ENCODE assay signal across 1 cellular context in the genomic region with DNA sequence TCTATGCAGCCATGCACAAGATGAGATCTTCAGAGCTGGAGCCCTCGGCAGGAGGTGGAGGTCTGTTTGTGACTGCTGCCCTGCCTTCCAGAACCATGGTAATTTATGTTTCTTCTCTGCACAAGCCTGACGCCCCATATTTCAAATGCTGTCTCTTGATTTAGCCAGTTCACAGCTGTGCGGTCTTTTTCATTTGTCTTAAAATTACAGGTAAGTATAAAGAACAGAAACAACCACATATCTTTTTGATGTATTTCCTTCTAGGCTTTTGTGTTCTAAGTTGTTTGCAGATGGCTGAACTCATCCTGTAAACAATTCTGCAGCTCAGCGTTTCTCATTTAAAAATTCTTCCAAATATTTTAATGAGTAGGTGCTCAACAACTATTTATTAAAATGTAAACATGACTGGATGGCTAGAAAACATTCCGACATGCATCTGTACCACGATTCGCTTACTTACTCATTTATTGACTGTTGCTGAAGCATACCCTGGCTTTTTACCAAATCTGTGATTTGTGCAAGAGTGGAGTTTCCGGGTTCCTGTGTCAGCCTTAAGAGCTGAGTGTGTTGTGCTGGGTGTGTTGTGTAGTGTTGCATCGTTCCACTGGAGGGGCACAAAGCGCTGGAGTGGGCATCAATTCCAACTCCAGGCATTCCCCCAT.
TF ChIP-seq lines count a peak whose summit lies in the region.

No MANE protein-coding gene starts in this region.

TF ChIP-seq in HepG2, 621 proteins besides CTCF, POLR2A, EP300 and RAD21 (continued from another document):
- TF ChIP-seq, protein P1, sequence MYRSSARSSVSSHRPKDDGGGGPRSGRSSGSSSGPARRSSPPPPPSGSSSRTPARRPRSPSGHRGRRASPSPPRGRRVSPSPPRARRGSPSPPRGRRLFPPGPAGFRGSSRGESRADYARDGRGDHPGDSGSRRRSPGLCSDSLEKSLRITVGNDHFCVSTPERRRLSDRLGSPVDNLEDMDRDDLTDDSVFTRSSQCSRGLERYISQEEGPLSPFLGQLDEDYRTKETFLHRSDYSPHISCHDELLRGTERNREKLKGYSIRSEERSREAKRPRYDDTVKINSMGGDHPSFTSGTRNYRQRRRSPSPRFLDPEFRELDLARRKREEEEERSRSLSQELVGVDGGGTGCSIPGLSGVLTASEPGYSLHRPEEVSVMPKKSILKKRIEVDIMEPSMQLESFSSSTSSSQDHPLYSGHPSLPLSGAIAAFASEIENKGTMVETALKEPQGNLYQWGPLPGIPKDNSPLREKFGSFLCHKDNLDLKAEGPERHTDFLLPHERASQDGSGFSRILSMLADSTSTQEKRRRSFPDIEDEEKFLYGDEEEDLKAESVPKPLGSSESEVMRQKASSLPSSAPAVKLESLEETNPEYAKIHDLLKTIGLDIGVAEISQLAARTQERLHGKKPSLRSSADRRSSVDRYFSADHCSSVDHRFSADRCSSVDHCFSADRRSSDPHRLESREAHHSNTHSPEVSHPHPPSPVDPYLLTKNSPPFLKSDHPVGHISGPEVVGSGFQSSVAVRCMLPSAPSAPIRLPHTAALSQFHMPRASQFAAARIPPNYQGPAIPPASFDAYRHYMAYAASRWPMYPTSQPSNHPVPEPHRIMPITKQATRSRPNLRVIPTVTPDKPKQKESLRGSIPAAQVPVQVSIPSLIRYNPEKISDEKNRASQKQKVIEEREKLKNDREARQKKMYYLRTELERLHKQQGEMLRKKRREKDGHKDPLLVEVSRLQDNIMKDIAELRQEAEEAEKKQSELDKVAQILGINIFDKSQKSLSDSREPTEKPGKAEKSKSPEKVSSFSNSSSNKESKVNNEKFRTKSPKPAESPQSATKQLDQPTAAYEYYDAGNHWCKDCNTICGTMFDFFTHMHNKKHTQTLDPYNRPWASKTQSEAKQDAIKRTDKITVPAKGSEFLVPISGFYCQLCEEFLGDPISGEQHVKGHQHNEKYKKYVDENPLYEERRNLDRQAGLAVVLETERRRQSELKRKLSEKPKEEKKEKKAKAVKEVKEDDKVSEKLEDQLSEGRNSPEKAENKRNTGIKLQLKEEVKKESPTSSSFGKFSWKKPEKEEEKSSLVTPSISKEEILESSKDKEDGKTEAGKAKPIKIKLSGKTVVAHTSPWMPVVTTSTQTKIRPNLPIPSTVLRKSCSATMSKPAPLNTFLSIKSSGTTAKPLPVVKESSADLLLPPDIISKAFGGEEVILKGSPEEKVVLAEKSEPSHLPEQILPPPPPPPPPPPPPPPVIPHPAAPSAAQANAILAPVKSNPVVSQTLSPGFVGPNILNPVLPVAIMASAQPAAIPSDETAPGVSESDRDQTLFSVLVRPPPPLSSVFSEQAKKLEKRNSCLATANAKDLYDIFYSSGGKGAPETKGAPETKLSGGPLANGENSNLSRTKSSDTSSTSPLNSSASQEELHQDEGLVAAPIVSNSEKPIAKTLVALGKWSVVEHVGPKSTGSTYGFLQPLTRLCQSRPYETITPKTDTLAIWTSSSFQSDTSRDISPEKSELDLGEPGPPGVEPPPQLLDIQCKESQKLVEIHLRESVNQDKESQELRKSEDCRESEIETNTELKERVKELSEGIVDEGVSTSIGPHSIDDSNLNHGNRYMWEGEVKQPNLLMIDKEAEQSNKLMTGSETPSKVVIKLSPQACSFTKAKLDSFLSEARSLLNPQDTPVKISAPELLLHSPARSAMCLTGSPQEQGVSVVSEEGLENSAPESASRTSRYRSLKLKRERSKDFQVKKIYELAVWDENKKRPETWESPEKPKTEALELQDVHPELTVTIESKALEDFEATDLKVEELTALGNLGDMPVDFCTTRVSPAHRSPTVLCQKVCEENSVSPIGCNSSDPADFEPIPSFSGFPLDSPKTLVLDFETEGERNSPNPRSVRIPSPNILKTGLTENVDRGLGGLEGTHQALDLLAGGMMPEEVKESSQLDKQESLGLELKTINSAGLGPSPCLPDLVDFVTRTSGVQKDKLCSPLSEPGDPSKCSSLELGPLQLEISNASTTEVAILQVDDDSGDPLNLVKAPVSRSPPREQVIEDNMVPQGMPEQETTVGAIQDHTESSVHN (CRISPR knock-in tag; IDR thresholded peaks at IDR 0.05) = no peak
- TF ChIP-seq, protein P2, sequence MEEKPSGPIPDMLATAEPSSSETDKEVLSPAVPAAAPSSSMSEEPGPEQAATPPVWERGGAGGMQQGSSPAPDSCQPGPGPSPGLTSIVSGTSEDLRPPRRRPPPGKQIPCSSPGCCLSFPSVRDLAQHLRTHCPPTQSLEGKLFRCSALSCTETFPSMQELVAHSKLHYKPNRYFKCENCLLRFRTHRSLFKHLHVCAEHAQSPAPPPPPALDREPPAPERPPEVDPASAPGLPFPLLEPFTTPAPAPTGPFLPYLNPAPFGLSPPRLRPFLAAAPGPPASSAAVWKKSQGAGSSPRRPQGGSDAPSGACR (CRISPR knock-in tag; IDR thresholded peaks at IDR 0.05) = no peak
- TF ChIP-seq REPIN1 (CRISPR knock-in tag; IDR thresholded peaks at IDR 0.05; ENCODE audit: borderline replicate concordance, low read depth) (no peak), ADNP (CRISPR knock-in tag; IDR thresholded peaks at IDR 0.05) (no peak), CEBPZ (IDR thresholded peaks at IDR 0.05; ENCODE audit: low read length) (no peak), ZNF800 (CRISPR knock-in tag; IDR thresholded peaks at IDR 0.05) (no peak), ZNF350 (CRISPR knock-in tag; IDR thresholded peaks at IDR 0.05; ENCODE audit: borderline replicate concordance, low read depth) (no peak), ZBTB21 (CRISPR knock-in tag; IDR thresholded peaks at IDR 0.05) (no peak)
- TF ChIP-seq, protein P3, sequence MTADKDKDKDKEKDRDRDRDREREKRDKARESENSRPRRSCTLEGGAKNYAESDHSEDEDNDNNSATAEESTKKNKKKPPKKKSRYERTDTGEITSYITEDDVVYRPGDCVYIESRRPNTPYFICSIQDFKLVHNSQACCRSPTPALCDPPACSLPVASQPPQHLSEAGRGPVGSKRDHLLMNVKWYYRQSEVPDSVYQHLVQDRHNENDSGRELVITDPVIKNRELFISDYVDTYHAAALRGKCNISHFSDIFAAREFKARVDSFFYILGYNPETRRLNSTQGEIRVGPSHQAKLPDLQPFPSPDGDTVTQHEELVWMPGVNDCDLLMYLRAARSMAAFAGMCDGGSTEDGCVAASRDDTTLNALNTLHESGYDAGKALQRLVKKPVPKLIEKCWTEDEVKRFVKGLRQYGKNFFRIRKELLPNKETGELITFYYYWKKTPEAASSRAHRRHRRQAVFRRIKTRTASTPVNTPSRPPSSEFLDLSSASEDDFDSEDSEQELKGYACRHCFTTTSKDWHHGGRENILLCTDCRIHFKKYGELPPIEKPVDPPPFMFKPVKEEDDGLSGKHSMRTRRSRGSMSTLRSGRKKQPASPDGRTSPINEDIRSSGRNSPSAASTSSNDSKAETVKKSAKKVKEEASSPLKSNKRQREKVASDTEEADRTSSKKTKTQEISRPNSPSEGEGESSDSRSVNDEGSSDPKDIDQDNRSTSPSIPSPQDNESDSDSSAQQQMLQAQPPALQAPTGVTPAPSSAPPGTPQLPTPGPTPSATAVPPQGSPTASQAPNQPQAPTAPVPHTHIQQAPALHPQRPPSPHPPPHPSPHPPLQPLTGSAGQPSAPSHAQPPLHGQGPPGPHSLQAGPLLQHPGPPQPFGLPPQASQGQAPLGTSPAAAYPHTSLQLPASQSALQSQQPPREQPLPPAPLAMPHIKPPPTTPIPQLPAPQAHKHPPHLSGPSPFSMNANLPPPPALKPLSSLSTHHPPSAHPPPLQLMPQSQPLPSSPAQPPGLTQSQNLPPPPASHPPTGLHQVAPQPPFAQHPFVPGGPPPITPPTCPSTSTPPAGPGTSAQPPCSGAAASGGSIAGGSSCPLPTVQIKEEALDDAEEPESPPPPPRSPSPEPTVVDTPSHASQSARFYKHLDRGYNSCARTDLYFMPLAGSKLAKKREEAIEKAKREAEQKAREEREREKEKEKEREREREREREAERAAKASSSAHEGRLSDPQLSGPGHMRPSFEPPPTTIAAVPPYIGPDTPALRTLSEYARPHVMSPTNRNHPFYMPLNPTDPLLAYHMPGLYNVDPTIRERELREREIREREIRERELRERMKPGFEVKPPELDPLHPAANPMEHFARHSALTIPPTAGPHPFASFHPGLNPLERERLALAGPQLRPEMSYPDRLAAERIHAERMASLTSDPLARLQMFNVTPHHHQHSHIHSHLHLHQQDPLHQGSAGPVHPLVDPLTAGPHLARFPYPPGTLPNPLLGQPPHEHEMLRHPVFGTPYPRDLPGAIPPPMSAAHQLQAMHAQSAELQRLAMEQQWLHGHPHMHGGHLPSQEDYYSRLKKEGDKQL (CRISPR knock-in tag; IDR thresholded peaks at IDR 0.05; ENCODE audit: low read depth) = no peak
- TF ChIP-seq, protein P4, sequence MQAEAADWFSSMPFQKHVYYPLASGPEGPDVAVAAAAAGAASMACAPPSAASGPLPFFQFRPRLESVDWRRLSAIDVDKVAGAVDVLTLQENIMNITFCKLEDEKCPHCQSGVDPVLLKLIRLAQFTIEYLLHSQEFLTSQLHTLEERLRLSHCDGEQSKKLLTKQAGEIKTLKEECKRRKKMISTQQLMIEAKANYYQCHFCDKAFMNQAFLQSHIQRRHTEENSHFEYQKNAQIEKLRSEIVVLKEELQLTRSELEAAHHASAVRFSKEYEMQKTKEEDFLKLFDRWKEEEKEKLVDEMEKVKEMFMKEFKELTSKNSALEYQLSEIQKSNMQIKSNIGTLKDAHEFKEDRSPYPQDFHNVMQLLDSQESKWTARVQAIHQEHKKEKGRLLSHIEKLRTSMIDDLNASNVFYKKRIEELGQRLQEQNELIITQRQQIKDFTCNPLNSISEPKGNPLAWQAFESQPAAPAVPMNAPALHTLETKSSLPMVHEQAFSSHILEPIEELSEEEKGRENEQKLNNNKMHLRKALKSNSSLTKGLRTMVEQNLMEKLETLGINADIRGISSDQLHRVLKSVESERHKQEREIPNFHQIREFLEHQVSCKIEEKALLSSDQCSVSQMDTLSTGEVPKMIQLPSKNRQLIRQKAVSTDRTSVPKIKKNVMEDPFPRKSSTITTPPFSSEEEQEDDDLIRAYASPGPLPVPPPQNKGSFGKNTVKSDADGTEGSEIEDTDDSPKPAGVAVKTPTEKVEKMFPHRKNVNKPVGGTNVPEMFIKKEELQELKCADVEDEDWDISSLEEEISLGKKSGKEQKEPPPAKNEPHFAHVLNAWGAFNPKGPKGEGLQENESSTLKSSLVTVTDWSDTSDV (CRISPR knock-in tag; IDR thresholded peaks at IDR 0.05) = no peak
